In genomic region chrX:20382518-20383291, GRCh38 we compare ENCODE assay signal across 9 cellular contexts.
DNase-seq lines count a peak whose midpoint lies in the region; ATAC-seq lines count a peak whose summit lies in the region.
"Had no signal": no experiment of that assay in that cellular context is flagged by ENCODE, and none has a peak within 500 bp of the region (broad histone marks: within the 10 kb centered on the region; RNA-seq: fewer than 3 reads in every experiment).

No MANE protein-coding gene starts in this region.

- ATAC-seq in HG03354 (IDR thresholded peaks at IDR 0.05; ENCODE audit: poor library complexity, severe bottlenecking, unreplicated experiment) (peak; percentile 69), HG02981 (IDR thresholded peaks at IDR 0.05; ENCODE audit: unreplicated experiment) (no peak)
- ATAC-seq in activated T-helper 17 cell treated with anti-CD3 and anti-CD28 coated beads, Interleukin-2, amount 50 U/mL, for 72 hours (replicated peaks): peak; percentile 43
- ATAC-seq: K562 had no signal

- H3K9me3 Mint-ChIP-seq in activated T-helper 17 cell treated with anti-CD3 and anti-CD28 coated beads, Interleukin-2, amount 50 U/mL, for 72 hours: no peaks in the 10 kb centered on the region

- DNase-seq in activated T-cell treated with anti-CD3 and anti-CD28 coated beads for 48 hours (ENCODE audit: low read depth) (peak; percentile 6), activated T-cell treated with anti-CD3 and anti-CD28 coated beads for 4 hours (no peak), NCI-H1105 treated with DMSO at 0.1 percent for 48 hours (lab: John Stamatoyannopoulos, UW) (no peak)
- peak; percentile 3 for DNase-seq in stimulated activated CD4-positive, alpha-beta T cell treated with anti-CD3 and anti-CD28 coated beads, Interleukin-2, amount 100 ng/mL, for 4 hours (ENCODE audit: low read depth)
- no peak for DNase-seq in NK-92 treated with Interleukin-12 subunit alpha and Interleukin-12 subunit beta, amount 100 ng/mL, for 24 hours (lab: John Stamatoyannopoulos, UW)

- no peaks in the 10 kb centered on the region for H3K27me3 Mint-ChIP-seq in activated T-helper 17 cell treated with anti-CD3 and anti-CD28 coated beads, Interleukin-2, amount 50 U/mL, for 72 hours

- peaks cover 23% of the 10 kb centered on the region for H3K4me1 Mint-ChIP-seq in activated T-helper 17 cell treated with anti-CD3 and anti-CD28 coated beads, Interleukin-2, amount 50 U/mL, for 72 hours

- H3K4me3 Mint-ChIP-seq in activated T-helper 17 cell treated with anti-CD3 and anti-CD28 coated beads, Interleukin-2, amount 50 U/mL, for 72 hours: peak overlapping the region; percentile 37

- H3K27ac Mint-ChIP-seq in activated T-helper 17 cell treated with anti-CD3 and anti-CD28 coated beads, Interleukin-2, amount 50 U/mL, for 72 hours: peak overlapping the region; percentile 81

- H3K36me3 Mint-ChIP-seq in activated T-helper 17 cell treated with anti-CD3 and anti-CD28 coated beads, Interleukin-2, amount 50 U/mL, for 72 hours (ENCODE audit: low read depth): no peaks in the 10 kb centered on the region

Comparison
In these comparisons a context has a peak if more than half of its experiments do, and no peak if none do; other contexts are left out.
1. DNase-seq: peak in activated T-cell treated with anti-CD3 and anti-CD28 coated beads for 48 hours (single experiment) and stimulated activated CD4-positive, alpha-beta T cell treated with anti-CD3 and anti-CD28 coated beads, Interleukin-2, amount 100 ng/mL, for 4 hours (single experiment); none in activated T-cell treated with anti-CD3 and anti-CD28 coated beads for 4 hours (single experiment), NK-92 treated with Interleukin-12 subunit alpha and Interleukin-12 subunit beta, amount 100 ng/mL, for 24 hours (single experiment) and NCI-H1105 treated with DMSO at 0.1 percent for 48 hours (single experiment).